Comparison of ENCODE assay signal across 27 cellular contexts in genomic region chr2:238161291-238162051, GRCh38. TPM values are rescaled to one million over a fixed set of nuclear protein-coding genes. Genes with fewer than 3 reads are reported as not detected.
DNase-seq lines count a peak whose midpoint lies in the region; ATAC-seq and TF ChIP-seq lines count a peak whose summit lies in the region.
"Had no signal": no experiment of that assay in that cellular context is flagged by ENCODE, and none has a peak within 500 bp of the region (broad histone marks: within the 10 kb centered on the region; RNA-seq: fewer than 3 reads in every experiment).

No MANE protein-coding gene starts in this region.

- DNase-seq in 8988T (peak; percentile 34), erythroblast (lab: John Stamatoyannopoulos, UW) (peak in 1 of 2 experiments; percentile 45), posterior vena cava (ENCODE audit: low spot score) (peak; percentile 54), globus pallidus (ENCODE audit: low spot score) (no peak), SJCRH30 (no peak)
- DNase-seq: ACHN; activated naive CD4-positive, alpha-beta T cell treated with anti-CD3 and anti-CD28 coated beads, Interleukin-2, amount 10 ng/mL, durations not matched to agents 7 days and 5 days; BE2C; EL; hippocampal formation; Kasumi-1; NCI-H1417 treated with DMSO at 0.1 percent for 48 hours; NCI-H2029 treated with DMSO at 0.1 percent for 48 hours; NCI-H524 treated with DMSO at 0.1 percent for 48 hours; PC-9; SHP77 treated with DMSO at 0.1 percent for 48 hours; stimulated activated naive B cell treated with anti-CD40 and anti-IgM and Interleukin-4, amounts not matched to agents 10 μg/mL and 1 μg/mL and 100 μg/mL, for 72 hours; SW 1271 had no signal

- TF ChIP-seq POLR2A in erythroblast (IDR thresholded peaks at IDR 0.05; ENCODE audit: low read length) = peak; percentile 10

- ATAC-seq in GM19452 (IDR thresholded peaks at IDR 0.05; ENCODE audit: unreplicated experiment) = no peak
- ATAC-seq: activated T-helper 17 cell treated with anti-CD3 and anti-CD28 coated beads, Interleukin-2, amount 50 U/mL, for 72 hours; gastroesophageal sphincter; stimulated activated naive B cell treated with anti-CD40 and anti-IgM and Interleukin-4, amounts not matched to agents 10 μg/mL and 1 μg/mL and 100 μg/mL, for 72 hours had no signal

- H3K4me1 ChIP-seq in HEK293 (ENCODE audit: control insufficient read depth, insufficient read depth, low read length) (no peaks in the 10 kb centered on the region; the same call in 1 of the 2 replicates), SJCRH30 (peaks cover 8% of the 10 kb centered on the region)
- H3K4me1 ChIP-seq: BE2C had no signal

- H3K4me3 ChIP-seq in HEK293 (ENCODE audit: low read depth, low read length) (no peak overlapping the region), SJCRH30 (no peak overlapping the region)
- H3K4me3 ChIP-seq: adrenal gland, gastroesophageal sphincter, HAP-1, PC-9, psoas muscle had no signal

- CTCF ChIA-PET in HEK293 (lab: Yijun Ruan, JAX) = interaction anchor here (0.6 to 2.7 kb wide), 3 partner anchors 12 to 302 kb away, joined by 3 to 24 read pairs (median 4); no protein-coding TSS in a partner anchor

- TF ChIP-seq CTCF in HEK293 (tag by site-specific recombination; IDR thresholded peaks at IDR 0.05) = no peak

- H3K27ac ChIP-seq in HEK293 (ENCODE audit: extremely low read depth, low read depth, low read length) = no peak overlapping the region
- no peak overlapping the region for H3K27ac ChIP-seq in SJCRH30
- H3K27ac ChIP-seq: adrenal gland, gastroesophageal sphincter, PC-9, psoas muscle had no signal

- POLR2A ChIA-PET in HEK293 (lab: Yijun Ruan, JAX) = no interaction called here

- intact Hi-C loops in posterior vena cava (cut with DNase I) = no loop called here

- H3K36me3 ChIP-seq in HEK293 (ENCODE audit: control insufficient read depth in 2 of 2, insufficient read depth in 1 of 2, low read length in 2 of 2) = peaks cover 0 to 10% of the 10 kb centered on the region in 2 experiments; a peak in 1 of 3 replicates
- no peaks in the 10 kb centered on the region for H3K36me3 ChIP-seq in SJCRH30
- H3K36me3 ChIP-seq: adrenal gland, BE2C, gastroesophageal sphincter had no signal

- H3K27me3 ChIP-seq in SJCRH30 = no peaks in the 10 kb centered on the region

- no peaks in the 10 kb centered on the region for H3K9me3 ChIP-seq in HEK293 (ENCODE audit: control insufficient read depth, insufficient read depth, low read depth, low read length)
- H3K9me3 ChIP-seq in SJCRH30 (replicated peaks) = no peaks in the 10 kb centered on the region
- H3K9me3 ChIP-seq: adrenal gland, BE2C, gastroesophageal sphincter, HAP-1, psoas muscle had no signal

TF ChIP-seq in HEK293, 187 proteins besides CTCF, POLR2A, EP300 and RAD21:
- TF ChIP-seq ZIC2 (tag by site-specific recombination; IDR thresholded peaks at IDR 0.05) = peak; percentile 70
- TF ChIP-seq ZFHX2 (tag by site-specific recombination; conservative IDR thresholded peaks at IDR 0.05) = peak; percentile 78
- no peak for TF ChIP-seq ZNF174 (tag by site-specific recombination; IDR thresholded peaks at IDR 0.05)
- TF ChIP-seq ZXDB (tag by site-specific recombination; IDR thresholded peaks at IDR 0.05) = no peak
- peak; percentile 44; the same call in 1 of the 2 replicates for TF ChIP-seq EGR2 (tag by site-specific recombination; IDR thresholded peaks at IDR 0.05; ENCODE audit: low read depth)
- 0 out of 2 replicates have a peak, but pooled peaks have one; percentile 17 for TF ChIP-seq PRDM10 (tag by site-specific recombination; IDR thresholded peaks at IDR 0.05)

RNA-seq across cellular contexts. Expression of gene ERFE, which starts 2.7 kb away (rescaled TPM):
- total RNA-seq in posterior vena cava = 1 to 10 TPM in 1 of 2 donors, under 1 TPM in 1; 0.79 to 2.3 TPM
- 10.4 and 10.5 TPM in 2 replicates for total RNA-seq in SJCRH30 (2014; rRNA removed; shearing (Covaris generic))
- total RNA-seq: activated T-helper 17 cell treated with anti-CD3 and anti-CD28 coated beads, Interleukin-2, amount 50 U/mL, for 72 hours had no signal

RNA-seq across cellular contexts. Expression of gene KLHL30, which starts 23.0 kb away (rescaled TPM):
- total RNA-seq in posterior vena cava = 10 to 100 TPM in 1 of 2 donors, 1 to 10 TPM in 1; 9.6 to 10.7 TPM
- 3.9 and 4.1 TPM in 2 replicates for total RNA-seq in SJCRH30 (2014; rRNA removed; shearing (Covaris generic))
- total RNA-seq: activated T-helper 17 cell treated with anti-CD3 and anti-CD28 coated beads, Interleukin-2, amount 50 U/mL, for 72 hours; cerebellum; endothelial cell of umbilical vein had no signal

RNA-seq across cellular contexts. Expression of gene ILKAP, which starts 42.0 kb away (rescaled TPM):
- 10 to 100 TPM; 32.2 to 34.9 TPM for total RNA-seq in posterior vena cava
- total RNA-seq in SJCRH30 (2014; rRNA removed; shearing (Covaris generic)) = 59.8 and 71.1 TPM in 2 replicates

Comparison
In these comparisons a context has a peak if more than half of its experiments do, and no peak if none do; other contexts are left out.
1. DNase-seq: peak in 8988T (single experiment) and posterior vena cava (single experiment); none in globus pallidus (single experiment) and SJCRH30 (0 of 2).